In genomic region chr11:62981743-62982142, GRCh38 we compare ENCODE assay signal across 27 cellular contexts. TPM values are rescaled to one million over a fixed set of nuclear protein-coding genes. Genes with fewer than 3 reads are reported as not detected.
"Had no signal": no experiment of that assay in that cellular context is flagged by ENCODE, and none has a peak within 500 bp of the region (broad histone marks: within the 10 kb centered on the region; RNA-seq: fewer than 3 reads in every experiment).

No MANE protein-coding gene starts in this region.

- DNase-seq: activated CD4-positive, alpha-beta T cell treated with anti-CD3 and anti-CD28 coated beads, Interleukin-2, amount 10 ng/mL, durations not matched to agents 24 days and 14 days; activated CD8-positive, alpha-beta memory T cell treated with anti-CD3 and anti-CD28 coated beads, Interleukin-2, amount 50 U/mL, for 48 hours; activated effector memory CD4-positive, alpha-beta T cell treated with Interleukin-2 at 50 U/mL for 16 hours; activated naive CD4-positive, alpha-beta T cell treated with anti-CD3 and anti-CD28 coated beads, Interleukin-2, amount 50 U/mL, for 16 hours; activated T-cell treated with anti-CD3 and anti-CD28 coated beads, Interleukin-2, amount 50 U/mL, for 48 hours; adrenal gland; cerebellar nuclear complex; effector CD4-positive, alpha-beta T cell; gastrocnemius medialis; heart left ventricle; left cardiac atrium; occipital lobe; retina; stimulated activated CD4-positive, alpha-beta T cell treated with anti-CD3 and anti-CD28 coated beads, Interleukin-12 subunit alpha, Interleukin-12 subunit beta, amount 100 ng/mL, for 4 hours; stimulated activated CD4-positive, alpha-beta T cell treated with anti-CD3 and anti-CD28 coated beads, Interleukin-2, amount 100 ng/mL, for 24 hours; stimulated activated naive CD4-positive, alpha-beta T cell treated with Interleukin-2 at 50 U/mL for 16 hours; T-helper 1 cell; T-helper 9 cell; thyroid gland had no signal

- H3K4me3 Mint-ChIP-seq: activated CD4-positive, alpha-beta T cell treated with anti-CD3 and anti-CD28 coated beads, Interleukin-2, amount 10 ng/mL, durations not matched to agents 24 days and 14 days; mesothelial cell of epicardium; nephron had no signal

- H3K36me3 ChIP-seq: adrenal gland, gastrocnemius medialis, heart left ventricle, thyroid gland had no signal

- H3K9me3 Mint-ChIP-seq: activated CD4-positive, alpha-beta T cell treated with anti-CD3 and anti-CD28 coated beads, Interleukin-2, amount 10 ng/mL, durations not matched to agents 24 days and 14 days; mesothelial cell of epicardium had no signal

- H3K27me3 ChIP-seq: adrenal gland, gastrocnemius medialis, heart left ventricle, thyroid gland had no signal

- H3K27ac Mint-ChIP-seq: activated CD4-positive, alpha-beta T cell treated with anti-CD3 and anti-CD28 coated beads, Interleukin-2, amount 10 ng/mL, durations not matched to agents 24 days and 14 days; mesothelial cell of epicardium; nephron had no signal

- H3K9me3 ChIP-seq: adrenal gland, gastrocnemius medialis, heart left ventricle, thyroid gland had no signal

- H3K4me1 Mint-ChIP-seq: activated CD4-positive, alpha-beta T cell treated with anti-CD3 and anti-CD28 coated beads, Interleukin-2, amount 10 ng/mL, durations not matched to agents 24 days and 14 days; mesothelial cell of epicardium; nephron had no signal

- ATAC-seq: esophagus mucosa, gastrocnemius medialis, heart left ventricle, left cardiac atrium had no signal

- H3K4me1 ChIP-seq: adrenal gland, gastrocnemius medialis, heart left ventricle, thyroid gland had no signal

- H3K4me3 ChIP-seq: adrenal gland, gastrocnemius medialis, heart left ventricle, thyroid gland had no signal

- H3K27ac ChIP-seq: adrenal gland, gastrocnemius medialis, heart left ventricle, thyroid gland had no signal

- H3K36me3 Mint-ChIP-seq: mesothelial cell of epicardium had no signal

RNA-seq across cellular contexts. Expression of gene SLC22A6, which starts 3.0 kb away (rescaled TPM):
- total RNA-seq: activated CD4-positive, alpha-beta T cell treated with anti-CD3 and anti-CD28 coated beads, Interleukin-2, amount 10 ng/mL, durations not matched to agents 24 days and 14 days; adrenal gland; bronchial epithelial cell; esophagus mucosa; gastrocnemius medialis; heart left ventricle; left cardiac atrium; lower leg skin; mesothelial cell of epicardium; posterior vena cava; subcutaneous adipose tissue; thyroid gland; urinary bladder had no signal
- polyA plus RNA-seq: adrenal gland, heart left ventricle, urinary bladder had no signal

RNA-seq across cellular contexts. Expression of gene SLC22A8, which starts 33.9 kb away (rescaled TPM):
- total RNA-seq: activated CD4-positive, alpha-beta T cell treated with anti-CD3 and anti-CD28 coated beads, Interleukin-2, amount 10 ng/mL, durations not matched to agents 24 days and 14 days; adrenal gland; bronchial epithelial cell; esophagus mucosa; gastrocnemius medialis; heart left ventricle; left cardiac atrium; lower leg skin; mesothelial cell of epicardium; posterior vena cava; subcutaneous adipose tissue; thyroid gland; urinary bladder had no signal
- polyA plus RNA-seq: adrenal gland, heart left ventricle, urinary bladder had no signal
